8 cellular contexts compared by ENCODE assay signal in the genomic region with DNA sequence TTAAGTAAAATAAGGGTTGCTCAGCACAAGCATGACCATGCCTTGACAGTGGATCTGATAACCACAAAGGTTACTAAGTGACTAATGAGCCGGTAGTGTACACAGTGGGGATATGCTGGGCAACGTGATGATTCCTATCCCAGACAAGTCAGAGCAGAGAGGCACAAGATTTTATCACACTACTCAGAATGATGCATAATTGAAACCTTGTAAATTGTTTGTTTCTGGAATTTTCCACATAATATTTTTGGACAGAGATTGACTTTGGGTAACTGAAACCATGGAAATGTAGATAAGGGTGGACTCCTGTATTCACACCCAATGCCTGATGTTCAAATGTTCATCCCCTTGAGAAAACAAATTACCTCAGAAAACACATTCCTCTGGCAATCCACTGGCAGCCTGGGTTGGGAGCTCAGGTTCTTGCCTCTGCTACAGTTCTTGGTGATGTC. TPM values are rescaled to one million over a fixed set of nuclear protein-coding genes. Genes with fewer than 3 reads are reported as not detected.
DNase-seq lines count a peak whose midpoint lies in the region; ATAC-seq lines count a peak whose summit lies in the region.

No MANE protein-coding gene starts in this region.

- DNase-seq in RPMI7951 (ENCODE audit: low read depth) = peak; percentile 85
- peak; percentile 94 for DNase-seq in kidney tubule cell (ENCODE audit: low spot score)
- DNase-seq in mucosa of gallbladder (ENCODE audit: low spot score) = no peak
- DNase-seq in NCI-H1105 treated with DMSO at 0.1 percent for 48 hours (lab: John Stamatoyannopoulos, UW) = no peak
- no peak for DNase-seq in NCI-H2029 (lab: John Stamatoyannopoulos, UW)
- DNase-seq in NCI-H2107 (lab: John Stamatoyannopoulos, UW) = no peak

- ATAC-seq in GM18868 (IDR thresholded peaks at IDR 0.05; ENCODE audit: unreplicated experiment) (peak; percentile 72), HG02588 (IDR thresholded peaks at IDR 0.05; ENCODE audit: unreplicated experiment) (peak; percentile 85)

RNA-seq across cellular contexts. Expression of gene ERAP1, which starts 16.2 kb away (rescaled TPM):
- total RNA-seq in RPMI7951 (2014; rRNA removed; shearing (Covaris generic)) = 29.9 and 32.7 TPM in 2 replicates
- total RNA-seq in mucosa of gallbladder = 58.1 TPM

RNA-seq across cellular contexts. Expression of gene ERAP2, which starts 52.4 kb away (rescaled TPM):
- total RNA-seq in RPMI7951 (2014; rRNA removed; shearing (Covaris generic)) = 136 and 159 TPM in 2 replicates
- total RNA-seq in mucosa of gallbladder = 12.9 TPM

Comparison
In these comparisons a context has a peak if more than half of its experiments do, and no peak if none do; other contexts are left out.
1. DNase-seq: peak in RPMI7951 (single experiment) and kidney tubule cell (single experiment); none in mucosa of gallbladder (single experiment), NCI-H1105 treated with DMSO at 0.1 percent for 48 hours (single experiment), NCI-H2029 (single experiment) and NCI-H2107 (single experiment).